10 cellular contexts compared by ENCODE assay signal in the genomic region with DNA sequence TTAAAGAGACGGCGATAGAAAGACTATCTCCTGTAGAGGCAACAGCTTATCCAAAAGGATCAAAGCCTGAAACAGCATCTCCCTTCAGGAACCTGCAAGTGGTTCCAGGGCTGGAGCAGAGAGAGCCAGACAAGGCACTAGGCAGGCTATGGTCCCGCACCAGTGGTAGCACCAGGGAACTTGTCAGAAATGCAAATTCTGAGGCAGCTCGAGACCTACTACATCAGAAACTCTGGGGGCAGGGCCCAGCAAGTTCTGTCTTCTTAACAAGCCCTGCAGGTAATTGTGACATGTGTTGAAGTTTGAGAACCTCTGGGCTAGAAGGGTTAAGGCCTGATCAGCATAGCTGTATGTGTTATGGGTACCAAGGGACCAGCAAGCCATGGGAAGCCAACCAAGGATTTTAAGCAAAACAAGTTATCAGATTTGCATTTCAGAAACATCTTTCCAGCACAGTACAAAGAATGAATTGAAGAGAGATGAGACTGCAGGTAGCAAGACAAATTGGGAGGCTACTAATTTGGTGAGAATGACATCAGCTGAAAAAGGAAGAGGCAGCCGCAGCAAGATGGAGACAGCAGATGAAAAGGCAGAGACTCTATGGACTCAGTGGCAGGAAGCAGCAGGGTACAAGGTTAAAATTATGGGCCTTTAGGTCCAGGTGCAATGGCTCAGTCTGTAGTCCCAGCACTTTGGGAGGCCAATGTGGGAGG.
DNase-seq lines count a peak whose midpoint lies in the region; ATAC-seq lines count a peak whose summit lies in the region.
"Had no signal": no experiment of that assay in that cellular context is flagged by ENCODE, and none has a peak within 500 bp of the region (broad histone marks: within the 10 kb centered on the region; RNA-seq: fewer than 3 reads in every experiment).

No MANE protein-coding gene starts in this region.

- DNase-seq in CD8-positive, alpha-beta memory T cell = no peak
- no peak for DNase-seq in stimulated activated CD4-positive, alpha-beta T cell treated with anti-CD3 and anti-CD28 coated beads, Interleukin-1b, Interleukin-23, amount 100 ng/mL, for 48 hours
- DNase-seq in DMS79 (lab: John Stamatoyannopoulos, UW) = no peak
- DNase-seq in NCI-H748 (lab: John Stamatoyannopoulos, UW; ENCODE audit: unreplicated experiment) = no peak
- no peak for DNase-seq in mesenteric fat pad (ENCODE audit: low spot score)
- DNase-seq: left ventricle myocardium superior had no signal

- no peak overlapping the region for H3K4me3 ChIP-seq in CD8-positive, alpha-beta memory T cell (ENCODE audit: low read length)

- peaks cover 29 to 73% (median 69%) of the 10 kb centered on the region in 3 donors for H3K4me1 Mint-ChIP-seq in CD8-positive, alpha-beta memory T cell
- peaks cover 50% of the 10 kb centered on the region for H3K4me1 Mint-ChIP-seq in activated T-helper 17 cell treated with anti-CD3 and anti-CD28 coated beads, Interleukin-2, amount 50 U/mL, for 72 hours

- POLR2A ChIA-PET in CD8-positive, alpha-beta memory T cell (lab: Charles Lee) = no interaction called here

- no peaks in the 10 kb centered on the region for H3K27me3 Mint-ChIP-seq in CD8-positive, alpha-beta memory T cell
- H3K27me3 Mint-ChIP-seq in activated T-helper 17 cell treated with anti-CD3 and anti-CD28 coated beads, Interleukin-2, amount 50 U/mL, for 72 hours = no peaks in the 10 kb centered on the region
- H3K27me3 Mint-ChIP-seq: dendritic cell treated with granulocyte-macrophage colony-stimulating factor and Interleukin-4, amounts not matched to agents 40 ng/mL and 50 ng/mL, for 4 days had no signal

- H3K27ac ChIP-seq in CD8-positive, alpha-beta memory T cell (ENCODE audit: low read depth, low read length) = no peak overlapping the region

- no peaks in the 10 kb centered on the region for H3K9me3 ChIP-seq in CD8-positive, alpha-beta memory T cell (ENCODE audit: low read length)

- peak overlapping the region in 7 of 8 donors; percentile 0 to 64 (median 32) for H3K27ac Mint-ChIP-seq in CD8-positive, alpha-beta memory T cell
- peak overlapping the region; percentile 72 for H3K27ac Mint-ChIP-seq in activated T-helper 17 cell treated with anti-CD3 and anti-CD28 coated beads, Interleukin-2, amount 50 U/mL, for 72 hours
- H3K27ac Mint-ChIP-seq: dendritic cell treated with granulocyte-macrophage colony-stimulating factor and Interleukin-4, amounts not matched to agents 40 ng/mL and 50 ng/mL, for 4 days had no signal

- H3K4me1 ChIP-seq in CD8-positive, alpha-beta memory T cell (ENCODE audit: insufficient read depth, low read length) = peaks cover 9% of the 10 kb centered on the region

- H3K27me3 ChIP-seq in CD8-positive, alpha-beta memory T cell (ENCODE audit: insufficient read depth, low read length, poor library complexity, severe bottlenecking) = no peaks in the 10 kb centered on the region

- H3K4me3 Mint-ChIP-seq in CD8-positive, alpha-beta memory T cell = peak overlapping the region in 1 of 7 donors; percentile 17
- peak overlapping the region; percentile 51 for H3K4me3 Mint-ChIP-seq in activated T-helper 17 cell treated with anti-CD3 and anti-CD28 coated beads, Interleukin-2, amount 50 U/mL, for 72 hours
- H3K4me3 Mint-ChIP-seq: dendritic cell treated with granulocyte-macrophage colony-stimulating factor and Interleukin-4, amounts not matched to agents 40 ng/mL and 50 ng/mL, for 4 days had no signal

- ATAC-seq in GM19452 (IDR thresholded peaks at IDR 0.05; ENCODE audit: unreplicated experiment) (peak; percentile 83), HG03066 (IDR thresholded peaks at IDR 0.05; ENCODE audit: low read depth, unreplicated experiment) (peak; percentile 93)
- ATAC-seq in activated T-helper 17 cell treated with anti-CD3 and anti-CD28 coated beads, Interleukin-2, amount 50 U/mL, for 72 hours (replicated peaks) = peak; percentile 66

- H3K9me3 Mint-ChIP-seq in CD8-positive, alpha-beta memory T cell = peaks cover 0 to 4% (median 2%) of the 10 kb centered on the region in 5 donors
- H3K9me3 Mint-ChIP-seq in activated T-helper 17 cell treated with anti-CD3 and anti-CD28 coated beads, Interleukin-2, amount 50 U/mL, for 72 hours = no peaks in the 10 kb centered on the region
- H3K9me3 Mint-ChIP-seq: dendritic cell treated with granulocyte-macrophage colony-stimulating factor and Interleukin-4, amounts not matched to agents 40 ng/mL and 50 ng/mL, for 4 days had no signal

- CTCF ChIA-PET in CD8-positive, alpha-beta memory T cell (lab: Charles Lee) = no interaction called here

- H3K36me3 Mint-ChIP-seq in CD8-positive, alpha-beta memory T cell = peaks cover 0 to 6% (median 4%) of the 10 kb centered on the region in 3 donors
- no peaks in the 10 kb centered on the region for H3K36me3 Mint-ChIP-seq in activated T-helper 17 cell treated with anti-CD3 and anti-CD28 coated beads, Interleukin-2, amount 50 U/mL, for 72 hours (ENCODE audit: low read depth)

- no peaks in the 10 kb centered on the region for H3K36me3 ChIP-seq in CD8-positive, alpha-beta memory T cell (ENCODE audit: insufficient read depth, low read length)
